ENCODE assay signal across 19 cellular contexts in genomic region chr4:125042031-125042430, GRCh38.
"Had no signal": no experiment of that assay in that cellular context is flagged by ENCODE, and none has a peak within 500 bp of the region (broad histone marks: within the 10 kb centered on the region; RNA-seq: fewer than 3 reads in every experiment).

No MANE protein-coding gene starts in this region.

- H3K27ac ChIP-seq: ascending aorta, cardiac muscle cell, gastroesophageal sphincter, parathyroid adenoma, upper lobe of right lung had no signal

- H3K79me2 ChIP-seq: parathyroid adenoma had no signal

- H3K27me3 Mint-ChIP-seq: activated CD4-positive, alpha-beta T cell treated with anti-CD3 and anti-CD28 coated beads, Interleukin-2, amount 10 ng/mL, durations not matched to agents 7 days and 5 days; activated naive CD4-positive, alpha-beta T cell treated with anti-CD3 and anti-CD28 coated beads, Interleukin-2, amount 50 U/mL, for 24 hours; naive thymus-derived CD8-positive, alpha-beta T cell had no signal

- H3K36me3 ChIP-seq: ascending aorta, cardiac muscle cell, gastroesophageal sphincter, upper lobe of right lung had no signal

- H3K27ac Mint-ChIP-seq: activated CD4-positive, alpha-beta T cell treated with anti-CD3 and anti-CD28 coated beads, Interleukin-2, amount 10 ng/mL, durations not matched to agents 7 days and 5 days; activated naive CD4-positive, alpha-beta T cell treated with anti-CD3 and anti-CD28 coated beads, Interleukin-2, amount 50 U/mL, for 24 hours; activated T-cell treated with anti-CD3 and anti-CD28 coated beads, Interleukin-2, amount 50 U/mL, for 72 hours; immature natural killer cell; naive thymus-derived CD8-positive, alpha-beta T cell had no signal

- H3K36me3 Mint-ChIP-seq: activated naive CD4-positive, alpha-beta T cell treated with anti-CD3 and anti-CD28 coated beads, Interleukin-2, amount 50 U/mL, for 24 hours; immature natural killer cell; naive thymus-derived CD8-positive, alpha-beta T cell had no signal

- H3K9ac ChIP-seq: parathyroid adenoma had no signal

- H3K4me3 Mint-ChIP-seq: activated CD4-positive, alpha-beta T cell treated with anti-CD3 and anti-CD28 coated beads, Interleukin-2, amount 10 ng/mL, durations not matched to agents 7 days and 5 days; activated naive CD4-positive, alpha-beta T cell treated with anti-CD3 and anti-CD28 coated beads, Interleukin-2, amount 50 U/mL, for 24 hours; activated T-cell treated with anti-CD3 and anti-CD28 coated beads, Interleukin-2, amount 50 U/mL, for 72 hours; immature natural killer cell; naive thymus-derived CD8-positive, alpha-beta T cell had no signal

- H3K4me1 ChIP-seq: ascending aorta, parathyroid adenoma had no signal

- H2AFZ ChIP-seq: parathyroid adenoma had no signal

- H3K4me3 ChIP-seq: ascending aorta, cardiac muscle cell, gastroesophageal sphincter, upper lobe of right lung had no signal

- DNase-seq: activated CD4-positive, alpha-beta T cell treated with anti-CD3 and anti-CD28 coated beads, Interleukin-2, amount 10 ng/mL, durations not matched to agents 7 days and 5 days; activated gamma-delta T cell; activated T-cell treated with anti-CD3 and anti-CD28 coated beads, Interleukin-2, amount 50 U/mL, for 72 hours; effector memory CD4-positive, alpha-beta T cell; immature natural killer cell; naive thymus-derived CD8-positive, alpha-beta T cell; stimulated activated CD4-positive, alpha-beta T cell treated with anti-CD3 and anti-CD28 coated beads, Interleukin-12 subunit alpha, Interleukin-12 subunit beta, amount 100 ng/mL, for 4 hours; stimulated activated CD4-positive, alpha-beta T cell treated with anti-CD3 and anti-CD28 coated beads, Interleukin-1b, Interleukin-23, amount 100 ng/mL, for 48 hours; stimulated activated CD8-positive, alpha-beta memory T cell treated with anti-CD3 and anti-CD28 coated beads, Interleukin-4, amount 100 ng/mL, for 48 hours; stimulated activated naive CD4-positive, alpha-beta T cell; T-helper 1 cell; T-helper 9 cell; upper lobe of right lung had no signal

- H3K9me3 ChIP-seq: ascending aorta, gastroesophageal sphincter, upper lobe of right lung had no signal

- H3K9me3 Mint-ChIP-seq: activated CD4-positive, alpha-beta T cell treated with anti-CD3 and anti-CD28 coated beads, Interleukin-2, amount 10 ng/mL, durations not matched to agents 7 days and 5 days had no signal

- ATAC-seq: activated CD4-positive, CD25-positive, alpha-beta regulatory T cell treated with anti-CD3 and anti-CD28 coated beads, Interleukin-2, amount 50 U/mL, for 24 hours; activated T-cell treated with anti-CD3 and anti-CD28 coated beads, Interleukin-2, amount 50 U/mL, for 72 hours; gastroesophageal sphincter; naive thymus-derived CD8-positive, alpha-beta T cell; upper lobe of right lung had no signal

- H3K27me3 ChIP-seq: ascending aorta, cardiac muscle cell, gastroesophageal sphincter, upper lobe of right lung had no signal

- H3K4me1 Mint-ChIP-seq: activated CD4-positive, alpha-beta T cell treated with anti-CD3 and anti-CD28 coated beads, Interleukin-2, amount 10 ng/mL, durations not matched to agents 7 days and 5 days; activated naive CD4-positive, alpha-beta T cell treated with anti-CD3 and anti-CD28 coated beads, Interleukin-2, amount 50 U/mL, for 24 hours; immature natural killer cell; naive thymus-derived CD8-positive, alpha-beta T cell had no signal
